Comparison of ENCODE assay signal across 8 cellular contexts in genomic region chr5:97183930-97184213, GRCh38. TPM values are rescaled to one million over a fixed set of nuclear protein-coding genes. Genes with fewer than 3 reads are reported as not detected.
DNase-seq lines count a peak whose midpoint lies in the region; ATAC-seq and TF ChIP-seq lines count a peak whose summit lies in the region.

No MANE protein-coding gene starts in this region.

- DNase-seq in cardiac muscle cell (ENCODE audit: low read depth in 1 of 2, low spot score in 1 of 2) (no peak), left ventricle myocardium superior (no peak), MCF 10A (ENCODE audit: unreplicated experiment) (no peak), mesendoderm (no peak), upper lobe of right lung (no peak), NCI-H1694 treated with DMSO at 0.1 percent for 48 hours (lab: John Stamatoyannopoulos, UW) (no peak), NCI-H345 (lab: John Stamatoyannopoulos, UW) (no peak)

- peak overlapping the region; percentile 66 for H3K18ac ChIP-seq in mesendoderm (ENCODE audit: low read length)

- H3K23ac ChIP-seq in mesendoderm (ENCODE audit: low read length), result no peak overlapping the region

- peak overlapping the region; percentile 62 for H3K56ac ChIP-seq in mesendoderm (ENCODE audit: low read length)

- H3K9me3 ChIP-seq in cardiac muscle cell (ENCODE audit: low read depth), result no peaks in the 10 kb centered on the region
- H3K9me3 ChIP-seq in upper lobe of right lung, result no peaks in the 10 kb centered on the region

- CTCF ChIA-PET in MCF 10A (lab: Yijun Ruan, JAX), result interaction anchor here (0.7 to 1.6 kb wide), 4 partner anchors 8 to 1751 kb away, joined by 3 to 5 read pairs (median 4); no protein-coding TSS in a partner anchor

- peaks cover 35% of the 10 kb centered on the region for H3K4me1 Mint-ChIP-seq in MCF 10A (ENCODE audit: insufficient read depth, unreplicated experiment)

- peaks cover 16% of the 10 kb centered on the region for H3K79me2 ChIP-seq in mesendoderm (ENCODE audit: control insufficient read depth, insufficient read depth, low read length)

- no peak overlapping the region for H2BK5ac ChIP-seq in mesendoderm (ENCODE audit: low read length)

- no peak for ATAC-seq in left ventricle myocardium superior
- ATAC-seq in upper lobe of right lung, result no peak
- no peak for ATAC-seq in GM21515 (IDR thresholded peaks at IDR 0.05; ENCODE audit: unreplicated experiment)

- H3K27me3 Mint-ChIP-seq in MCF 10A (ENCODE audit: insufficient read depth, unreplicated experiment), result no peaks in the 10 kb centered on the region

- intact Hi-C loops in left ventricle myocardium superior (cut with micrococcal nuclease), result no loop called here
- intact Hi-C loops in MCF 10A (cut with micrococcal nuclease), result loop anchor here (1.0 to 10.0 kb wide), 3 partner anchors 1584 to 1641 kb away; partner anchors contain the start of gene RGMB
- intact Hi-C loops in upper lobe of right lung (cut with DNase I), result no loop called here

- H3K4me3 ChIP-seq in cardiac muscle cell (peak overlapping the region; percentile 74), mesendoderm (ENCODE audit: low read length) (no peak overlapping the region), upper lobe of right lung (peak overlapping the region; percentile 83)

- H4K8ac ChIP-seq in mesendoderm (ENCODE audit: low read depth, low read length), result no peak overlapping the region

- H3K9me3 Mint-ChIP-seq in MCF 10A (ENCODE audit: unreplicated experiment), result no peaks in the 10 kb centered on the region

- peak overlapping the region; percentile 77 for H3K4me3 Mint-ChIP-seq in MCF 10A (ENCODE audit: unreplicated experiment)

- no peak overlapping the region for H2AK5ac ChIP-seq in mesendoderm (ENCODE audit: low read length)

- peak overlapping the region; percentile 100 for H3K27ac Mint-ChIP-seq in MCF 10A (ENCODE audit: low read depth, unreplicated experiment)

- H3K79me1 ChIP-seq in mesendoderm (ENCODE audit: low read length), result peaks cover under 1% of the 10 kb centered on the region

- no TSS peak for BruUV-seq in MCF 10A (replicated peaks; lab: Mats Ljungman, UMichigan)

- no peak overlapping the region for H2BK120ac ChIP-seq in mesendoderm (ENCODE audit: low read depth, low read length)

- H3K27me3 ChIP-seq in cardiac muscle cell (no peaks in the 10 kb centered on the region), mesendoderm (ENCODE audit: insufficient read depth, low read length, poor library complexity) (no peaks in the 10 kb centered on the region), upper lobe of right lung (no peaks in the 10 kb centered on the region)

- peak overlapping the region; percentile 62 for H3K4ac ChIP-seq in mesendoderm (ENCODE audit: low read depth, low read length)

- peak overlapping the region; percentile 99 for H3K27ac ChIP-seq in cardiac muscle cell
- no peak overlapping the region for H3K27ac ChIP-seq in mesendoderm (ENCODE audit: low read depth, low read length)
- peak overlapping the region; percentile 96 for H3K27ac ChIP-seq in upper lobe of right lung

- H2BK15ac ChIP-seq in mesendoderm (replicated peaks; ENCODE audit: low read depth), result no peak overlapping the region

- WGBS in mesendoderm (ENCODE audit: extremely low coverage, insufficient coverage, low lambda C conversion rate), result no CpG with 5 or more reads among the region's 6 CpGs

- H3K4me1 ChIP-seq in cardiac muscle cell (ENCODE audit: low read depth), result peaks cover 8% of the 10 kb centered on the region
- H3K4me1 ChIP-seq in mesendoderm (ENCODE audit: control insufficient read depth, low read depth, low read length), result no peaks in the 10 kb centered on the region
- H3K4me1 ChIP-seq in upper lobe of right lung, result peaks cover 24% of the 10 kb centered on the region

- POLR2A ChIA-PET in MCF 10A (lab: Yijun Ruan, JAX), result interaction anchor here (0.6 to 3.6 kb wide), 7 partner anchors 8 to 1741 kb away, joined by 3 to 21 read pairs (median 4); no protein-coding TSS in a partner anchor

- peaks cover 26% of the 10 kb centered on the region for H3K36me3 Mint-ChIP-seq in MCF 10A (ENCODE audit: insufficient read depth, unreplicated experiment)

- no peak for TF ChIP-seq CTCF in cardiac muscle cell (IDR thresholded peaks at IDR 0.05; ENCODE audit: low read depth, low read length)
- TF ChIP-seq CTCF in MCF 10A (IDR thresholded peaks at IDR 0.05; ENCODE audit: unreplicated experiment), result no peak
- TF ChIP-seq CTCF in upper lobe of right lung (IDR thresholded peaks at IDR 0.05), result no peak

- H3K4me2 ChIP-seq in mesendoderm (ENCODE audit: low read length), result peak overlapping the region; percentile 27

- peak overlapping the region; percentile 81 for H4K5ac ChIP-seq in mesendoderm (ENCODE audit: low read length)

- H3K36me3 ChIP-seq in cardiac muscle cell (no peaks in the 10 kb centered on the region), mesendoderm (ENCODE audit: control insufficient read depth, insufficient read depth, low read length) (peaks cover under 1% of the 10 kb centered on the region), upper lobe of right lung (peaks cover 6% of the 10 kb centered on the region)

- H3K9ac ChIP-seq in mesendoderm (ENCODE audit: low read length), result peak overlapping the region; percentile 47

RNA-seq across cellular contexts. Expression of gene RIOK2, which starts 0.8 kb away (rescaled TPM):
- 20.5 and 23.6 TPM in 2 replicates for total RNA-seq in cardiac muscle cell
- 26.4 and 48.1 TPM in 2 replicates for polyA plus RNA-seq in cardiac muscle cell
- 25.0 TPM for total RNA-seq in left ventricle myocardium superior
- 45.7 and 50.9 TPM in 2 replicates for total RNA-seq in MCF 10A (2022)
- 41.0 TPM for polyA plus RNA-seq in mesendoderm (2013, experiment 1 of 2)
- 38.5 TPM for polyA plus RNA-seq in mesendoderm (2013, experiment 2 of 2)
- total RNA-seq in upper lobe of right lung, result 22.2 TPM

RNA-seq across cellular contexts. Expression of gene LIX1, which starts 41.5 kb away (rescaled TPM):
- total RNA-seq in cardiac muscle cell (68.1 and 108 TPM in 2 replicates), left ventricle myocardium superior (not detected), MCF 10A (2022) (not detected in 2 replicates), upper lobe of right lung (not detected)
- 80.1 and 96.0 TPM in 2 replicates for polyA plus RNA-seq in cardiac muscle cell
- polyA plus RNA-seq in mesendoderm (2013, experiment 1 of 2), result 1.5 TPM
- 1.3 TPM for polyA plus RNA-seq in mesendoderm (2013, experiment 2 of 2)

Comparison
In these comparisons a context has a peak if more than half of its experiments do, and no peak if none do; other contexts are left out.
1. RNA of gene LIX1, which starts 41.5 kb away (total RNA-seq): 68.1 to 108 TPM in cardiac muscle cell; not detected in left ventricle myocardium superior (single experiment), not detected in MCF 10A and not detected in upper lobe of right lung (single experiment); every median in the first group is over 10 times any median in the second.